8 cellular contexts compared by ENCODE assay signal in genomic region chr12:46367351-46368029, GRCh38. TPM values are rescaled to one million over a fixed set of nuclear protein-coding genes. Genes with fewer than 3 reads are reported as not detected.
DNase-seq lines count a peak whose midpoint lies in the region; ATAC-seq, FAIRE-seq and TF ChIP-seq lines count a peak whose summit lies in the region.

No MANE protein-coding gene starts in this region.

- no TSS peak for BruUV-seq in endothelial cell of umbilical vein (replicated peaks; lab: Mats Ljungman, UMichigan)

- H3K27me3 Mint-ChIP-seq in CD14-positive monocyte (ENCODE audit: low read depth in 3 of 3) (peaks cover 0 to 9% (median 0%) of the 10 kb centered on the region in 3 donors), osteocyte (ENCODE audit: unreplicated experiment) (no peaks in the 10 kb centered on the region)

- peak overlapping the region; percentile 97 for H3K9ac ChIP-seq in endothelial cell of umbilical vein (replicated peaks; ENCODE audit: extremely low read depth, insufficient read depth, low read length)

- peak overlapping the region; percentile 31 to 88 (median 83) for H3K27ac Mint-ChIP-seq in CD14-positive monocyte
- peak overlapping the region; percentile 56 for H3K27ac Mint-ChIP-seq in osteocyte (ENCODE audit: unreplicated experiment)

- POLR2A ChIA-PET in endothelial cell of umbilical vein (lab: Charles Lee) = interaction anchor here (0.6 to 3.5 kb wide), 7 partner anchors 8 to 306 kb away, joined by 3 to 13 read pairs (median 3); no protein-coding TSS in a partner anchor

- peaks cover 72 to 73% of the 10 kb centered on the region in 2 donors for H3K36me3 Mint-ChIP-seq in CD14-positive monocyte
- peaks cover 87% of the 10 kb centered on the region for H3K36me3 Mint-ChIP-seq in osteocyte (ENCODE audit: unreplicated experiment)

- CTCF ChIA-PET in endothelial cell of umbilical vein (lab: Charles Lee) = interaction anchor here (0.8 to 2.8 kb wide), 5 partner anchors 65 to 654 kb away, joined by 3 to 21 read pairs (median 4); no protein-coding TSS in a partner anchor

- H3K9me3 ChIP-seq in RWPE2 (ENCODE audit: severe bottlenecking) (no peaks in the 10 kb centered on the region), endothelial cell of umbilical vein (replicated peaks; ENCODE audit: control insufficient read depth, insufficient read depth, low read length) (no peaks in the 10 kb centered on the region)

- no peaks in the 10 kb centered on the region for H3K27me3 ChIP-seq in RWPE2 (ENCODE audit: insufficient read depth, poor library complexity, severe bottlenecking)
- H3K27me3 ChIP-seq in endothelial cell of umbilical vein (ENCODE audit: control insufficient read depth in 2 of 2, insufficient read depth in 2 of 2, low read length in 2 of 2) = no peaks in the 10 kb centered on the region

- ATAC-seq in RWPE2 (ENCODE audit: low read depth) = no peak
- no peak for ATAC-seq in HG02588 (IDR thresholded peaks at IDR 0.05; ENCODE audit: unreplicated experiment)
- ATAC-seq in GM18861 (IDR thresholded peaks at IDR 0.05; ENCODE audit: unreplicated experiment) = no peak

- DNase-seq in CD14-positive monocyte (ENCODE audit: low spot score) (no peak), RWPE2 (ENCODE audit: low spot score) (no peak), endothelial cell of umbilical vein (ENCODE audit: low read depth, low spot score) (peak; percentile 46), osteocyte (ENCODE audit: extremely low spot score, unreplicated experiment) (no peak), COR-L47 (lab: John Stamatoyannopoulos, UW) (no peak)
- no peak for DNase-seq in activated CD4-positive, alpha-beta T cell treated with anti-CD3 and anti-CD28 coated beads, Interleukin-2, amount 50 U/mL, for 4 hours

- peaks cover 49% of the 10 kb centered on the region for H3K4me1 Mint-ChIP-seq in CD14-positive monocyte
- H3K4me1 Mint-ChIP-seq in osteocyte (ENCODE audit: unreplicated experiment) = peaks cover 71% of the 10 kb centered on the region

- peaks cover 100% of the 10 kb centered on the region for H3K36me3 ChIP-seq in RWPE2 (ENCODE audit: low read depth)
- H3K36me3 ChIP-seq in endothelial cell of umbilical vein (ENCODE audit: control insufficient read depth in 2 of 2, extremely low read depth in 1 of 2, insufficient read depth in 2 of 2, low read length in 2 of 2) = peaks cover 45 to 81% of the 10 kb centered on the region in 2 experiments

- intact Hi-C loops in CD14-positive monocyte (cut with micrococcal nuclease) (no loop called here), endothelial cell of umbilical vein (cut with micrococcal nuclease) (loop anchor here (5.0 kb wide), 1 partner anchor 145 kb away; no protein-coding TSS in a partner anchor)

- dilution Hi-C loops in endothelial cell of umbilical vein (cut with MboI; ENCODE audit: extremely low pct_ligation_motif_present, low sequenced_read_pairs) = no loop called here

- H3K4me1 ChIP-seq in RWPE2 (ENCODE audit: insufficient read depth, poor library complexity, severe bottlenecking) = peaks cover 65% of the 10 kb centered on the region
- H3K4me1 ChIP-seq in endothelial cell of umbilical vein (ENCODE audit: control insufficient read depth, extremely low read depth, insufficient read depth, low read length) = peaks cover 60% of the 10 kb centered on the region

- H3K4me3 Mint-ChIP-seq in CD14-positive monocyte (peak overlapping the region; percentile 6 to 44), osteocyte (ENCODE audit: unreplicated experiment) (peak overlapping the region; percentile 95)

- H3K9me3 Mint-ChIP-seq in CD14-positive monocyte (peaks cover 0 to 2% (median 0%) of the 10 kb centered on the region in 7 donors), osteocyte (ENCODE audit: unreplicated experiment) (no peaks in the 10 kb centered on the region)

- FAIRE-seq in endothelial cell of umbilical vein (lab: Jason Lieb, UNC) = no peak

- H3K4me3 ChIP-seq in RWPE2 (ENCODE audit: severe bottlenecking) = peak overlapping the region; percentile 77
- peak overlapping the region in 2 of 3 experiments; percentile 90 to 98 for H3K4me3 ChIP-seq in endothelial cell of umbilical vein (replicated peaks in 1 of 3; ENCODE audit: insufficient read depth in 1 of 3, low read depth in 1 of 3, low read length in 3 of 3)

- H2AFZ ChIP-seq in endothelial cell of umbilical vein (ENCODE audit: low read depth, low read length) = no peak overlapping the region

- peaks cover 49% of the 10 kb centered on the region for H4K20me1 ChIP-seq in endothelial cell of umbilical vein (replicated peaks; ENCODE audit: control insufficient read depth, extremely low read depth, insufficient read depth, low read length)

- H3K4me2 ChIP-seq in endothelial cell of umbilical vein (ENCODE audit: insufficient read depth, low read length) = peak overlapping the region; percentile 98

- no peak for TF ChIP-seq POLR2A in endothelial cell of umbilical vein (IDR thresholded peaks at IDR 0.05; ENCODE audit: low read depth, low read length)

- TF ChIP-seq CTCF in CD14-positive monocyte (IDR thresholded peaks at IDR 0.05) (no peak), RWPE2 (IDR thresholded peaks at IDR 0.05; ENCODE audit: poor library complexity, severe bottlenecking) (no peak), endothelial cell of umbilical vein (IDR thresholded peaks at IDR 0.05; ENCODE audit: extremely low read depth in 1 of 2, insufficient read depth in 1 of 2, low read depth in 1 of 2, low read length in 2 of 2) (no peak), osteocyte (IDR thresholded peaks at IDR 0.05) (no peak)

- H3K27ac ChIP-seq in RWPE2 (ENCODE audit: poor library complexity, severe bottlenecking) = peak overlapping the region; percentile 96
- H3K27ac ChIP-seq in endothelial cell of umbilical vein (ENCODE audit: insufficient read depth, low read depth, low read length) = peak overlapping the region; percentile 23

- no peaks in the 10 kb centered on the region for H3K9me1 ChIP-seq in endothelial cell of umbilical vein (replicated peaks; ENCODE audit: control insufficient read depth, extremely low read depth, insufficient read depth, low read length)

- H3K79me2 ChIP-seq in endothelial cell of umbilical vein (ENCODE audit: control insufficient read depth, insufficient read depth, low read length) = peaks cover 86% of the 10 kb centered on the region

TF ChIP-seq in endothelial cell of umbilical vein, 7 proteins besides CTCF, POLR2A, EP300 and RAD21:
- TF ChIP-seq EZH2 (IDR thresholded peaks at IDR 0.05; ENCODE audit: borderline replicate concordance, low read depth, low read length, severe bottlenecking) (no peak), FOS (IDR thresholded peaks at IDR 0.05; ENCODE audit: borderline replicate concordance, insufficient read depth, low read length) (no peak), POLR2AphosphoS5 (IDR thresholded peaks at IDR 0.05; ENCODE audit: insufficient read depth, low read depth, low read length) (peak; percentile 27)
TF ChIP-seq in endothelial cell of umbilical vein: peak in this region for 1.

RNA-seq across cellular contexts. Expression of gene SLC38A2, which starts 5.1 kb away (rescaled TPM):
- polyA plus RNA-seq in CD14-positive monocyte (10 to 100 TPM; 33.8 to 48.7 TPM), endothelial cell of umbilical vein (263 and 267 TPM in 2 replicates)
- total RNA-seq in endothelial cell of umbilical vein (427 and 459 TPM in 2 replicates), osteocyte (754 and 795 TPM in 2 replicates)
- 96.2 and 111 TPM in 2 replicates for polyA plus RNA-seq in endothelial cell of umbilical vein (2011; cell fraction: cytosol; rRNA removed)
- 800 and 825 TPM in 2 replicates for polyA plus RNA-seq in endothelial cell of umbilical vein (2011; cell fraction: nucleus; rRNA removed)
- 442 and 473 TPM in 2 replicates for polyA plus RNA-seq in endothelial cell of umbilical vein (2012)
- polyA minus RNA-seq in endothelial cell of umbilical vein = 496 and 527 TPM in 2 replicates
- 275 TPM for polyA minus RNA-seq in endothelial cell of umbilical vein (2011; cell fraction: cytosol; rRNA and poly(A)+ RNA removed)
- 1,147 and 1,325 TPM in 2 replicates for polyA minus RNA-seq in endothelial cell of umbilical vein (2011; cell fraction: nucleus; rRNA and poly(A)+ RNA removed)
